Comparison of ENCODE assay signal across 8 cellular contexts in genomic region chr1:31764307-31765040, GRCh38. TPM values are rescaled to one million over a fixed set of nuclear protein-coding genes. Genes with fewer than 3 reads are reported as not detected.
DNase-seq lines count a peak whose midpoint lies in the region; ATAC-seq, FAIRE-seq and TF ChIP-seq lines count a peak whose summit lies in the region.

Gene ADGRB2, minus strand, starts transcription at chr1:31764340. Its CDS starts 7,119 bp downstream, at chr1:31757221.

- no peaks in the 10 kb centered on the region for H3K9me3 ChIP-seq in GM12878 (replicated peaks; ENCODE audit: control insufficient read depth, insufficient read depth, low read length)
- no peaks in the 10 kb centered on the region for H3K9me3 ChIP-seq in suprapubic skin

- POLR2A ChIA-PET in GM12878 (lab: Charles Lee), result no interaction called here

- DNase-seq in NCI-H1436 (lab: John Stamatoyannopoulos, UW), result peak; percentile 24
- no peak for DNase-seq in NCI-H1436 treated with DMSO at 0.1 percent for 48 hours (lab: John Stamatoyannopoulos, UW)
- peak; percentile 24 for DNase-seq in NCI-H2227 treated with DMSO at 0.1 percent for 48 hours (lab: John Stamatoyannopoulos, UW)
- DNase-seq in GM12878 (ENCODE audit: low read depth, low spot score), result no peak
- peak; percentile 76 for DNase-seq in iPS-NIHi11 (ENCODE audit: low spot score)
- no peak for DNase-seq in suprapubic skin (ENCODE audit: low spot score in 2 of 2)
- no peak for DNase-seq in NOMO-1 (lab: John Stamatoyannopoulos, UW; ENCODE audit: unreplicated experiment in 2 of 2)
- DNase-seq in NK-92 (lab: John Stamatoyannopoulos, UW; ENCODE audit: unreplicated experiment), result no peak

- no peak within 1 kb of the TSS for H2AFZ ChIP-seq in GM12878 (ENCODE audit: control insufficient read depth, low read depth, low read length)

- intact Hi-C loops in GM12878 (cut with micrococcal nuclease; ENCODE audit: unreplicated experiment), result no loop called here

- H3K27ac ChIP-seq in GM12878 (ENCODE audit: control insufficient read depth, insufficient read depth) (no peak within 1 kb of the TSS), suprapubic skin (no peak within 1 kb of the TSS)

- ATAC-seq in GM12878, result no peak

- no peaks in the 10 kb centered on the region for H3K36me3 ChIP-seq in GM12878 (ENCODE audit: control insufficient read depth in 2 of 2, insufficient read depth in 2 of 2, low read length in 1 of 2)
- H3K36me3 ChIP-seq in suprapubic skin, result no peaks in the 10 kb centered on the region

- peaks cover 20 to 26% of the 10 kb centered on the region in 2 experiments for H3K27me3 ChIP-seq in GM12878 (replicated peaks in 1 of 2; ENCODE audit: control insufficient read depth in 2 of 2, insufficient read depth in 2 of 2, low read length in 1 of 2)
- peaks cover 27% of the 10 kb centered on the region for H3K27me3 ChIP-seq in suprapubic skin

- TF ChIP-seq EP300 in GM12878 (IDR thresholded peaks at IDR 0.05; ENCODE audit: borderline replicate concordance in 1 of 2, control insufficient read depth in 1 of 2, low read depth in 2 of 2, low read length in 2 of 2), result no peak
- TF ChIP-seq EP300 in suprapubic skin (IDR thresholded peaks at IDR 0.05), result no peak

- H3K4me2 ChIP-seq in GM12878 (ENCODE audit: control insufficient read depth, insufficient read depth), result peak within 1 kb of the TSS; percentile 81

- RAD21 ChIA-PET in GM12878 (lab: Charles Lee; ENCODE audit: unreplicated experiment), result interaction anchor here (2.1 kb wide), 1 partner anchor 25 kb away, joined by 10 read pairs; no protein-coding TSS in a partner anchor

- H3K4me3 ChIP-seq in GM12878 (peak within 1 kb of the TSS; percentile 32; the same call in 1 of the 2 replicates), suprapubic skin (peak within 1 kb of the TSS; percentile 66)

- TF ChIP-seq CTCF in GM12878 (IDR thresholded peaks at IDR 0.05 in 2 of 3, conservative IDR thresholded peaks at IDR 0.05 in 1 of 3; ENCODE audit: control insufficient read depth in 2 of 3, extremely low read depth in 1 of 3, insufficient read depth in 1 of 3, low read depth in 3 of 3, low read length in 3 of 3), result peak in 1 of 3 experiments; percentile 6; a peak in 1 of 6 replicates
- no peak for TF ChIP-seq CTCF in suprapubic skin (IDR thresholded peaks at IDR 0.05)

- in situ Hi-C loops in GM12878 (cut with MboI), result no loop called here

- no peak for TF ChIP-seq RAD21 in GM12878 (IDR thresholded peaks at IDR 0.05; ENCODE audit: insufficient read depth, low read depth, low read length)

- no peaks in the 10 kb centered on the region for H4K20me1 ChIP-seq in GM12878 (ENCODE audit: control insufficient read depth, insufficient read depth)

- WGBS in GM12878 (ENCODE audit: insufficient coverage, insufficient replicate concordance, low lambda C conversion rate, missing lambda C conversion rate), result 5% methylated on average over 53 of the region's 60 CpGs
- 22% methylated on average over 6 of the region's 60 CpGs for WGBS in suprapubic skin

- SMC1A ChIA-PET in GM12878 (lab: Charles Lee; ENCODE audit: uncharacterized antibody, unreplicated experiment), result interaction anchor here (0.7 kb wide), 1 partner anchor 102 kb away, joined by 3 read pairs; no protein-coding TSS in a partner anchor

- H3K79me2 ChIP-seq in GM12878 (ENCODE audit: control insufficient read depth, insufficient read depth, low read length), result no peaks in the 10 kb centered on the region

- CTCF ChIA-PET in GM12878 (lab: Yijun Ruan, JAX), result interaction anchor here (0.7 to 3.2 kb wide), 4 partner anchors 14 to 27 kb away, joined by 3 to 11 read pairs (median 3); no protein-coding TSS in a partner anchor

- TF ChIP-seq POLR2A in GM12878 (IDR thresholded peaks at IDR 0.05; ENCODE audit: low read depth, low read length) (no peak), suprapubic skin (IDR thresholded peaks at IDR 0.05) (no peak)

- no TSS peak for BruUV-seq in GM12878 (replicated peaks; lab: Mats Ljungman, UMichigan)

- no peak for FAIRE-seq in GM12878 (lab: Jason Lieb, UNC)

- H3K4me1 ChIP-seq in GM12878 (ENCODE audit: control insufficient read depth, insufficient read depth, low read length) (peaks cover 8% of the 10 kb centered on the region), suprapubic skin (peaks cover 48% of the 10 kb centered on the region)

- no peak within 1 kb of the TSS for H3K9ac ChIP-seq in GM12878 (ENCODE audit: control insufficient read depth, insufficient read depth, low read length)

TF ChIP-seq in GM12878, 131 proteins besides CTCF, POLR2A, EP300 and RAD21 (continues in another document):
- TF ChIP-seq POLR2AphosphoS5 (IDR thresholded peaks at IDR 0.05; ENCODE audit: low read length) (no peak), SUZ12 (IDR thresholded peaks at IDR 0.05; ENCODE audit: unreplicated experiment) (peak; percentile 70), NBN (IDR thresholded peaks at IDR 0.05) (no peak), USF1 (IDR thresholded peaks at IDR 0.05; ENCODE audit: borderline replicate concordance, extremely low read length, insufficient read depth, low read depth, low read length) (no peak), RBBP5 (conservative IDR thresholded peaks at IDR 0.05) (no peak), NKRF (conservative IDR thresholded peaks at IDR 0.05) (no peak), ZNF592 (IDR thresholded peaks at IDR 0.05) (no peak)

RNA-seq across cellular contexts. Expression of gene ADGRB2, which starts in this region (rescaled TPM):
- total RNA-seq in GM12878 (2013; cell fraction: nucleolus; rRNA removed), result 0.91 and 1.6 TPM in 2 replicates
- total RNA-seq in GM12878 (2014; rRNA removed), result 0.11 TPM in 2 replicates
- 0.18 TPM in 1 of 2 replicates, not detected in the other for total RNA-seq in GM12878 (2014; rRNA removed; fragmentation: Illumina TruSeq; extraction: Trizol)
- total RNA-seq in GM12878 (2021), result 0.27 and 0.33 TPM in 2 replicates
- polyA plus RNA-seq in GM12878 (2011; ENCODE audit: low read depth), result not detected
- polyA plus RNA-seq in GM12878 (2011; rRNA removed), result 0.13 and 0.20 TPM in 2 replicates
- polyA plus RNA-seq in GM12878 (2011; cell fraction: cytosol; rRNA removed), result 0.42 and 0.43 TPM in 2 replicates
- 3.0 and 3.2 TPM in 2 replicates for polyA plus RNA-seq in GM12878 (2011; cell fraction: nucleus; rRNA removed)
- polyA plus RNA-seq in GM12878 (2012), result 0.09 and 0.18 TPM in 2 replicates
- not detected in 2 replicates for polyA plus RNA-seq in GM12878 (2014; fragmentation: Illumina TruSeq; extraction: Trizol)
- polyA plus RNA-seq in GM12878 (2014; fragmentation: Nextera tagmentation; extraction: Ambion mirVana), result not detected
- 0.06 and 0.18 TPM in 2 replicates for polyA plus RNA-seq in GM12878 (2014; rRNA removed)
- under 1 TPM in 1 of 2 experiments, not detected in 1; 0.11 TPM for polyA plus RNA-seq in GM12878 (2016; fragmentation: Nextera tagmentation; extraction: Ambion mirVana)
- 0.22 and 0.26 TPM in 2 replicates for polyA minus RNA-seq in GM12878 (2011; rRNA and poly(A)+ RNA removed)
- polyA minus RNA-seq in GM12878 (2011; cell fraction: cytosol; rRNA and poly(A)+ RNA removed), result not detected in 2 replicates
- polyA minus RNA-seq in GM12878 (2011; cell fraction: nucleus; rRNA and poly(A)+ RNA removed), result 0.29 and 0.48 TPM in 2 replicates
- 1 to 10 TPM; 1.4 to 6.0 (median 2.5) TPM for total RNA-seq in suprapubic skin

Comparison
In these comparisons a context has a peak if more than half of its experiments do, and no peak if none do; other contexts are left out.
1. DNase-seq: peak in NCI-H1436 (single experiment), NCI-H2227 treated with DMSO at 0.1 percent for 48 hours (single experiment) and iPS-NIHi11 (single experiment); none in NCI-H1436 treated with DMSO at 0.1 percent for 48 hours (single experiment), GM12878 (single experiment), suprapubic skin (0 of 2), NOMO-1 (0 of 2) and NK-92 (single experiment).